ENCODE assay signal across 25 cellular contexts in the genomic region with DNA sequence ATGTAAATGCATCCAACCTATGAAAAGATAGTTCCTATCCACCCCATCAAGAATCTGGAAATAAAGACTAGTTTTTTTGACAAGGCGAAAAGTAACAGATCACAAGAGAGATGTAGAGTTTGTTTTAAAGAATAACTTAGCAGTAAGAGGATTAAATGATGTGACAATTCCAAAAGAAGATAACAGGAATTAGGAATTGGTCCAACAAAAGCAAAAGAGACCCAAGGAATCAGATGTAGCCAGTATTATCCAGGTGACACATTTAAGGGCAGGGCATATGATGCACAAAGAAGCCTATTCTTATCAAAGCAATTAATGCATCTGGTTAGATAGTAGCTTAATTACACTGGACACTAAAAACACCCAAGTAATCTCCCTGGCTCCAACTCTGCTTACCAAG. TPM values are rescaled to one million over a fixed set of nuclear protein-coding genes. Genes with fewer than 3 reads are reported as not detected.
A peak's percentile ranks its signal among the peaks of the same experiment; 100 is the strongest.
DNase-seq lines count a peak whose midpoint lies in the region; ATAC-seq and TF ChIP-seq lines count a peak whose summit lies in the region.
"Had no signal": no experiment of that assay in that cellular context is flagged by ENCODE, and none has a peak within 500 bp of the region (broad histone marks: within the 10 kb centered on the region; RNA-seq: fewer than 3 reads in every experiment).

No MANE protein-coding gene starts in this region.

- WGBS in smooth muscle cell (ENCODE audit: low lambda C conversion rate), result 98% methylated on average over 1 of the region's 1 CpG
- 87% methylated on average over 1 of the region's 1 CpG for WGBS in esophagus muscularis mucosa

- no peak overlapping the region for H3K4me2 ChIP-seq in smooth muscle cell
- H3K4me2 ChIP-seq: GM23338 had no signal

- peak overlapping the region; percentile 16 for H3K27ac Mint-ChIP-seq in MCF 10A (ENCODE audit: low read depth, unreplicated experiment)
- peak overlapping the region; percentile 63 for H3K27ac Mint-ChIP-seq in T-helper 17 cell
- peak overlapping the region in 4 of 6 donors; percentile 8 to 46 (median 30) for H3K27ac Mint-ChIP-seq in immature natural killer cell
- H3K27ac Mint-ChIP-seq: GM23338, IgD-negative memory B cell had no signal

- peaks cover 92% of the 10 kb centered on the region for H3K79me2 ChIP-seq in smooth muscle cell (ENCODE audit: low read depth)

- TF ChIP-seq POLR2A in breast epithelium (IDR thresholded peaks at IDR 0.05) (no peak), esophagus muscularis mucosa (IDR thresholded peaks at IDR 0.05; ENCODE audit: low read depth) (no peak)

- POLR2A ChIA-PET in MCF 10A (lab: Yijun Ruan, JAX), result interaction anchor here (1.0 to 3.1 kb wide), 6 partner anchors 9 to 54 kb away, joined by 4 to 16 read pairs (median 6); no protein-coding TSS in a partner anchor

- TF ChIP-seq CTCF in MCF 10A (IDR thresholded peaks at IDR 0.05; ENCODE audit: unreplicated experiment) (no peak), breast epithelium (IDR thresholded peaks at IDR 0.05) (no peak), smooth muscle cell (IDR thresholded peaks at IDR 0.05; ENCODE audit: borderline replicate concordance, insufficient read depth, poor library complexity, severe bottlenecking) (no peak), ascending aorta (IDR thresholded peaks at IDR 0.05) (no peak), esophagus muscularis mucosa (IDR thresholded peaks at IDR 0.05) (no peak)

- BruUV-seq in MCF 10A (replicated peaks; lab: Mats Ljungman, UMichigan), result no TSS peak

- TF ChIP-seq EP300 in esophagus muscularis mucosa (IDR thresholded peaks at IDR 0.05), result no peak

- peaks cover 31% of the 10 kb centered on the region for H3F3A ChIP-seq in smooth muscle cell (ENCODE audit: low read depth)

- H3K27me3 ChIP-seq in breast epithelium (no peaks in the 10 kb centered on the region), smooth muscle cell (ENCODE audit: low read depth) (no peaks in the 10 kb centered on the region), ascending aorta (no peaks in the 10 kb centered on the region), esophagus muscularis mucosa (no peaks in the 10 kb centered on the region)
- H3K27me3 ChIP-seq: brain microvascular endothelial cell, testis, uterus had no signal

- no peak overlapping the region for H3K27ac ChIP-seq in breast epithelium
- H3K27ac ChIP-seq in smooth muscle cell (ENCODE audit: low read depth), result peak overlapping the region; percentile 92
- H3K27ac ChIP-seq in ascending aorta, result no peak overlapping the region
- H3K27ac ChIP-seq in esophagus muscularis mucosa (replicated peaks in 1 of 4), result no peak overlapping the region
- H3K27ac ChIP-seq: brain microvascular endothelial cell, testis, uterus had no signal

- no peak for DNase-seq in MCF 10A (ENCODE audit: unreplicated experiment)
- DNase-seq in breast epithelium (ENCODE audit: low spot score in 2 of 2), result no peak
- DNase-seq in T-helper 17 cell, result no peak
- no peak for DNase-seq in immature natural killer cell
- no peak for DNase-seq in smooth muscle cell (lab: John Stamatoyannopoulos, UW; ENCODE audit: unreplicated experiment)
- no peak for DNase-seq in ascending aorta (ENCODE audit: low spot score in 2 of 2)
- DNase-seq in esophagus muscularis mucosa (ENCODE audit: extremely low spot score), result no peak
- DNase-seq: activated CD4-positive, alpha-beta T cell treated with anti-CD3 and anti-CD28 coated beads, Interleukin-2, amount 50 U/mL, for 4 hours; brain microvascular endothelial cell; C1 segment of cervical spinal cord; head of caudate nucleus; NCI-H1092; NCI-H1930; NCI-H524; NK-92 treated with Interleukin-12 subunit alpha and Interleukin-12 subunit beta, amount 100 ng/mL, for 24 hours; nucleus accumbens; Right ventricle myocardium superior; stimulated activated naive CD8-positive, alpha-beta T cell treated with anti-CD3 and anti-CD28 coated beads, Interleukin-15, Interleukin-2, amounts not matched to agents 100 U/mL and 50 U/mL, for 24 hours; T1000; testis; uterus had no signal

- H3K9ac ChIP-seq in smooth muscle cell (ENCODE audit: low read depth), result no peak overlapping the region

- H3K27me3 Mint-ChIP-seq in MCF 10A (ENCODE audit: insufficient read depth, unreplicated experiment) (no peaks in the 10 kb centered on the region), T-helper 17 cell (no peaks in the 10 kb centered on the region), immature natural killer cell (ENCODE audit: low read depth in 3 of 3) (no peaks in the 10 kb centered on the region)
- H3K27me3 Mint-ChIP-seq: IgD-negative memory B cell had no signal

- H2AFZ ChIP-seq in smooth muscle cell (ENCODE audit: low read depth), result no peak overlapping the region
- H2AFZ ChIP-seq: GM23338 had no signal

- no peak for ATAC-seq in T-helper 17 cell
- ATAC-seq in HG02973 (IDR thresholded peaks at IDR 0.05; ENCODE audit: unreplicated experiment), result no peak
- ATAC-seq: GM23338; stimulated activated naive CD8-positive, alpha-beta T cell treated with anti-CD3 and anti-CD28 coated beads, Interleukin-15, Interleukin-2, amounts not matched to agents 100 U/mL and 50 U/mL, for 24 hours had no signal

- H3K9me3 Mint-ChIP-seq in MCF 10A (ENCODE audit: unreplicated experiment) (no peaks in the 10 kb centered on the region), immature natural killer cell (no peaks in the 10 kb centered on the region)
- H3K9me3 Mint-ChIP-seq: GM23338, IgD-negative memory B cell had no signal

- H3K4me3 ChIP-seq in breast epithelium, result no peak overlapping the region
- H3K4me3 ChIP-seq in smooth muscle cell, result no peak overlapping the region
- no peak overlapping the region for H3K4me3 ChIP-seq in ascending aorta
- H3K4me3 ChIP-seq in esophagus muscularis mucosa, result no peak overlapping the region
- H3K4me3 ChIP-seq: GM23338, lung, testis, uterus had no signal

- H3K4me1 Mint-ChIP-seq in MCF 10A (ENCODE audit: insufficient read depth, unreplicated experiment) (peaks cover 55% of the 10 kb centered on the region), T-helper 17 cell (peaks cover 46% of the 10 kb centered on the region), immature natural killer cell (peaks cover 73 to 83% of the 10 kb centered on the region in 2 donors)

- peaks cover 100% of the 10 kb centered on the region for H4K20me1 ChIP-seq in smooth muscle cell (ENCODE audit: low read depth)

- no peaks in the 10 kb centered on the region for H3K36me3 ChIP-seq in breast epithelium
- H3K36me3 ChIP-seq in smooth muscle cell (ENCODE audit: low read depth), result no peaks in the 10 kb centered on the region
- H3K36me3 ChIP-seq in ascending aorta, result no peaks in the 10 kb centered on the region
- H3K36me3 ChIP-seq in esophagus muscularis mucosa, result no peaks in the 10 kb centered on the region
- H3K36me3 ChIP-seq: brain microvascular endothelial cell, uterus had no signal

- H3K4me3 Mint-ChIP-seq in MCF 10A (ENCODE audit: unreplicated experiment), result no peak overlapping the region
- peak overlapping the region; percentile 39 for H3K4me3 Mint-ChIP-seq in T-helper 17 cell
- H3K4me3 Mint-ChIP-seq in immature natural killer cell, result peak overlapping the region in 1 of 5 donors; percentile 19
- H3K4me3 Mint-ChIP-seq: GM23338 had no signal

- H3K36me3 Mint-ChIP-seq in MCF 10A (ENCODE audit: insufficient read depth, unreplicated experiment) (peaks cover 43% of the 10 kb centered on the region), T-helper 17 cell (ENCODE audit: low read depth) (peaks cover 2% of the 10 kb centered on the region), immature natural killer cell (peaks cover 0 to 3% (median 0%) of the 10 kb centered on the region in 3 donors)

- no peaks in the 10 kb centered on the region for H3K9me3 ChIP-seq in breast epithelium
- H3K9me3 ChIP-seq in T-helper 17 cell (ENCODE audit: control insufficient read depth, low read length, poor library complexity, severe bottlenecking), result no peaks in the 10 kb centered on the region
- no peaks in the 10 kb centered on the region for H3K9me3 ChIP-seq in smooth muscle cell (replicated peaks; ENCODE audit: low read depth)
- no peaks in the 10 kb centered on the region for H3K9me3 ChIP-seq in ascending aorta
- H3K9me3 ChIP-seq in esophagus muscularis mucosa, result no peaks in the 10 kb centered on the region
- H3K9me3 ChIP-seq: testis, uterus had no signal

- intact Hi-C loops in MCF 10A (cut with micrococcal nuclease) (no loop called here), breast epithelium (cut with DNase I; ENCODE audit: low total_unique reads) (no loop called here), ascending aorta (cut with DNase I) (no loop called here), esophagus muscularis mucosa (cut with DNase I) (no loop called here)

- H3K4me1 ChIP-seq in breast epithelium, result peaks cover 0 to 14% of the 10 kb centered on the region in 2 donors
- H3K4me1 ChIP-seq in smooth muscle cell (ENCODE audit: low read depth), result peaks cover 30% of the 10 kb centered on the region
- peaks cover 0 to 18% of the 10 kb centered on the region in 2 donors for H3K4me1 ChIP-seq in ascending aorta
- H3K4me1 ChIP-seq in esophagus muscularis mucosa, result peaks cover 57 to 93% (median 83%) of the 10 kb centered on the region in 4 donors

- CTCF ChIA-PET in MCF 10A (lab: Yijun Ruan, JAX), result interaction anchor here (0.6 to 1.2 kb wide), 4 partner anchors 12 to 955 kb away, joined by 3 to 4 read pairs (median 4); no protein-coding TSS in a partner anchor

RNA-seq across cellular contexts. Expression of gene PUM1, which starts 53.8 kb away (rescaled TPM):
- total RNA-seq in MCF 10A (2022) (107 and 110 TPM in 2 replicates), breast epithelium (100 to 1,000 TPM in 2 of 3 donors, 10 to 100 TPM in 1; 93.8 to 149 (median 116) TPM), T-helper 17 cell (100 to 1,000 TPM; 186 to 202 TPM), smooth muscle cell (78.2 and 79.6 TPM in 2 replicates), ascending aorta (52.3 TPM), esophagus muscularis mucosa (100 to 1,000 TPM in 1 of 4 donors, 10 to 100 TPM in 3; 71.7 to 112 (median 83.0) TPM)
- polyA plus RNA-seq in immature natural killer cell (100 to 1,000 TPM in 2 of 3 donors, 10 to 100 TPM in 1; 63.3 to 105 (median 103) TPM), smooth muscle cell (49.0 and 54.0 TPM in 2 replicates)
